Comparison of ENCODE assay signal across 8 cellular contexts in genomic region chr20:3811421-3812258, GRCh38. TPM values are rescaled to one million over a fixed set of nuclear protein-coding genes. Genes with fewer than 3 reads are reported as not detected.
DNase-seq lines count a peak whose midpoint lies in the region; ATAC-seq and TF ChIP-seq lines count a peak whose summit lies in the region.

No MANE protein-coding gene starts in this region.

- peak; percentile 35 for TF ChIP-seq EP300 in gastroesophageal sphincter (IDR thresholded peaks at IDR 0.05)

- H3K36me3 ChIP-seq in CD8-positive, alpha-beta T cell (ENCODE audit: insufficient read depth, low read length), result no peaks in the 10 kb centered on the region
- H3K36me3 ChIP-seq in gastroesophageal sphincter, result no peaks in the 10 kb centered on the region
- no peaks in the 10 kb centered on the region for H3K36me3 ChIP-seq in trophoblast cell (ENCODE audit: control insufficient read depth in 1 of 2, insufficient read depth in 2 of 2, low read length in 2 of 2)
- no peaks in the 10 kb centered on the region for H3K36me3 ChIP-seq in thoracic aorta

- no peak overlapping the region for H3K18ac ChIP-seq in trophoblast cell (ENCODE audit: low read length)

- peaks cover 85% of the 10 kb centered on the region for H3K4me1 ChIP-seq in CD8-positive, alpha-beta T cell (ENCODE audit: insufficient read depth, low read length)
- H3K4me1 ChIP-seq in gastroesophageal sphincter (peaks cover 8 to 67% (median 33%) of the 10 kb centered on the region in 3 donors), trophoblast cell (ENCODE audit: control insufficient read depth in 1 of 2, insufficient read depth in 2 of 2, low read length in 2 of 2) (peaks cover 21 to 23% of the 10 kb centered on the region in 2 experiments), thoracic aorta (ENCODE audit: control insufficient read depth in 1 of 2, low read depth in 2 of 2) (peaks cover 26 to 64% of the 10 kb centered on the region in 2 donors)

- H4K12ac ChIP-seq in trophoblast cell (ENCODE audit: low read depth, low read length), result no peak overlapping the region

- peak overlapping the region; percentile 13 for H3K4me2 ChIP-seq in trophoblast cell (ENCODE audit: low read length)

- H3K27ac Mint-ChIP-seq in CD8-positive, alpha-beta T cell, result peak overlapping the region; percentile 99
- peak overlapping the region; percentile 99 for H3K27ac Mint-ChIP-seq in activated naive CD4-positive, alpha-beta T cell treated with anti-CD3 and anti-CD28 coated beads, Interleukin-2, amount 50 U/mL, for 24 hours

- H3K4me1 Mint-ChIP-seq in CD8-positive, alpha-beta T cell (ENCODE audit: low read depth), result peaks cover 73% of the 10 kb centered on the region
- H3K4me1 Mint-ChIP-seq in activated naive CD4-positive, alpha-beta T cell treated with anti-CD3 and anti-CD28 coated beads, Interleukin-2, amount 50 U/mL, for 24 hours, result peaks cover 78% of the 10 kb centered on the region

- H3K23ac ChIP-seq in trophoblast cell (ENCODE audit: low read length), result no peak overlapping the region

- H3K4me3 ChIP-seq in CD8-positive, alpha-beta T cell (ENCODE audit: low read depth, low read length), result peak overlapping the region; percentile 72
- H3K4me3 ChIP-seq in gastroesophageal sphincter (peak overlapping the region; percentile 38 to 50), trophoblast cell (ENCODE audit: low read depth, low read length) (no peak overlapping the region), thoracic aorta (peak overlapping the region; percentile 67)

- peak overlapping the region; percentile 10 for H3K14ac ChIP-seq in trophoblast cell (ENCODE audit: low read length)

- no peak overlapping the region for H3K4ac ChIP-seq in trophoblast cell (ENCODE audit: low read depth, low read length)

- no peak overlapping the region for H2BK12ac ChIP-seq in trophoblast cell (ENCODE audit: low read length)

- 1 to 6% methylated on average over 2 to 12 of the region's 20 CpGs for WGBS in gastroesophageal sphincter (ENCODE audit: low coverage in 1 of 2), 2 donors
- WGBS in trophoblast cell (ENCODE audit: extremely low coverage, insufficient coverage, insufficient read length), result no CpG with 5 or more reads among the region's 20 CpGs

- TF ChIP-seq POLR2A in gastroesophageal sphincter (IDR thresholded peaks at IDR 0.05), result peak; percentile 68 to 70

- no peaks in the 10 kb centered on the region for H3K9me3 Mint-ChIP-seq in CD8-positive, alpha-beta T cell
- no peaks in the 10 kb centered on the region for H3K9me3 Mint-ChIP-seq in activated naive CD4-positive, alpha-beta T cell treated with anti-CD3 and anti-CD28 coated beads, Interleukin-2, amount 50 U/mL, for 24 hours

- no peak overlapping the region for H2AK5ac ChIP-seq in trophoblast cell (ENCODE audit: low read length)

- no peaks in the 10 kb centered on the region for H3K27me3 Mint-ChIP-seq in CD8-positive, alpha-beta T cell (ENCODE audit: low read depth)
- no peaks in the 10 kb centered on the region for H3K27me3 Mint-ChIP-seq in activated naive CD4-positive, alpha-beta T cell treated with anti-CD3 and anti-CD28 coated beads, Interleukin-2, amount 50 U/mL, for 24 hours

- H3K27me3 ChIP-seq in CD8-positive, alpha-beta T cell (ENCODE audit: insufficient read depth, low read length), result no peaks in the 10 kb centered on the region
- no peaks in the 10 kb centered on the region for H3K27me3 ChIP-seq in gastroesophageal sphincter
- no peaks in the 10 kb centered on the region for H3K27me3 ChIP-seq in trophoblast cell (ENCODE audit: insufficient read depth, low read length)
- no peaks in the 10 kb centered on the region for H3K27me3 ChIP-seq in thoracic aorta (replicated peaks; ENCODE audit: insufficient read depth)

- intact Hi-C loops in CD8-positive, alpha-beta T cell (cut with DNase I, micrococcal nuclease), result loop anchor here (1.0 to 2.0 kb wide), 4 partner anchors 9 to 77 kb away; partner anchors contain the start of genes AP5S1 (in 2 of the 2), CDC25B (in 2 of the 2) and PANK2 (in 1 of the 2)

- peak overlapping the region; percentile 79 for H3K27ac ChIP-seq in CD8-positive, alpha-beta T cell (ENCODE audit: low read depth, low read length)
- peak overlapping the region; percentile 86 to 96 (median 92) for H3K27ac ChIP-seq in gastroesophageal sphincter
- peak overlapping the region; percentile 40 for H3K27ac ChIP-seq in trophoblast cell (ENCODE audit: low read depth, low read length)
- H3K27ac ChIP-seq in thoracic aorta, result peak overlapping the region; percentile 84 to 94

- peak overlapping the region; percentile 33 for H4K91ac ChIP-seq in trophoblast cell (ENCODE audit: low read depth, low read length)

- H3K4me3 Mint-ChIP-seq in CD8-positive, alpha-beta T cell, result peak overlapping the region; percentile 85
- peak overlapping the region; percentile 90 for H3K4me3 Mint-ChIP-seq in activated naive CD4-positive, alpha-beta T cell treated with anti-CD3 and anti-CD28 coated beads, Interleukin-2, amount 50 U/mL, for 24 hours

- H2BK5ac ChIP-seq in trophoblast cell (ENCODE audit: low read depth, low read length, poor library complexity), result no peak overlapping the region

- POLR2A ChIA-PET in CD8-positive, alpha-beta T cell (lab: Charles Lee), result interaction anchor here (0.8 to 6.6 kb wide), 8 partner anchors 9 to 389 kb away, joined by 3 to 52 read pairs (median 6); partner anchors contain the start of genes AP5S1, CDC25B, CENPB and SPEF1

- H3K36me3 Mint-ChIP-seq in CD8-positive, alpha-beta T cell, result peaks cover 8% of the 10 kb centered on the region
- peaks cover 3% of the 10 kb centered on the region for H3K36me3 Mint-ChIP-seq in activated naive CD4-positive, alpha-beta T cell treated with anti-CD3 and anti-CD28 coated beads, Interleukin-2, amount 50 U/mL, for 24 hours

- TF ChIP-seq CTCF in CD8-positive, alpha-beta T cell (IDR thresholded peaks at IDR 0.05), result no peak
- TF ChIP-seq CTCF in gastroesophageal sphincter (IDR thresholded peaks at IDR 0.05) (peak in 1 of 4 experiments; percentile 1), thoracic aorta (IDR thresholded peaks at IDR 0.05) (no peak)

- no peaks in the 10 kb centered on the region for H3K9me3 ChIP-seq in CD8-positive, alpha-beta T cell (ENCODE audit: low read length)
- no peaks in the 10 kb centered on the region for H3K9me3 ChIP-seq in gastroesophageal sphincter
- no peaks in the 10 kb centered on the region for H3K9me3 ChIP-seq in trophoblast cell (ENCODE audit: insufficient read depth, low read depth, low read length)
- H3K9me3 ChIP-seq in thoracic aorta, result no peaks in the 10 kb centered on the region

- peak; percentile 79 to 98 (median 94) for DNase-seq in CD8-positive, alpha-beta T cell
- DNase-seq in LHCN-M2 (ENCODE audit: low read depth) (peak; percentile 99), trophoblast cell (peak; percentile 87 to 93), thoracic aorta (ENCODE audit: low spot score) (peak; percentile 92)

- CTCF ChIA-PET in CD8-positive, alpha-beta T cell (lab: Charles Lee), result interaction anchor here (1.0 to 12.5 kb wide), 6 partner anchors 8 to 45 kb away, joined by 3 to 195 read pairs (median 10); partner anchors contain the start of genes AP5S1, CDC25B, CENPB and SPEF1

- peaks cover 2% of the 10 kb centered on the region for H3K79me2 ChIP-seq in trophoblast cell (ENCODE audit: control insufficient read depth, insufficient read depth, low read length, poor library complexity)

- peak overlapping the region; percentile 39 for H4K8ac ChIP-seq in trophoblast cell (ENCODE audit: low read depth, low read length)

- H2BK120ac ChIP-seq in trophoblast cell (ENCODE audit: insufficient read depth, low read length, poor library complexity), result peak overlapping the region; percentile 19

- H3K9ac ChIP-seq in trophoblast cell (ENCODE audit: low read length), result no peak overlapping the region

- ATAC-seq in CD8-positive, alpha-beta T cell, result peak; percentile 90
- ATAC-seq in SK-N-SH treated with all-trans-retinoic acid at 6 μM for 48 hours (peak; percentile 65), gastroesophageal sphincter (peak; percentile 92), thoracic aorta (ENCODE audit: insufficient number of reproducible peaks, low FRiP score, low read depth) (peak; percentile 81), GM18520 (IDR thresholded peaks at IDR 0.05; ENCODE audit: unreplicated experiment) (no peak)

- peaks cover 9% of the 10 kb centered on the region for H3K79me1 ChIP-seq in trophoblast cell (ENCODE audit: low read length)

- no peak overlapping the region for H2AFZ ChIP-seq in trophoblast cell (ENCODE audit: insufficient read depth, low read length, poor library complexity)

TF ChIP-seq in SK-N-SH treated with all-trans-retinoic acid at 6 μM for 48 hours, 23 proteins besides CTCF, POLR2A, EP300 and RAD21 (continues in another document):
- TF ChIP-seq TCF4 (CRISPR knock-in tag; IDR thresholded peaks at IDR 0.05; ENCODE audit: borderline replicate concordance), result peak; percentile 82; the same call in 1 of the 2 replicates

RNA-seq across cellular contexts. Expression of gene AP5S1, which starts 8.7 kb away (rescaled TPM):
- total RNA-seq in CD8-positive, alpha-beta T cell, result 1 to 10 TPM; 5.2 to 6.3 TPM
- total RNA-seq in LHCN-M2 (2014; rRNA removed) (25.5 and 30.5 TPM in 2 replicates), gastroesophageal sphincter (10 to 100 TPM; 10.4 to 12.1 (median 11.0) TPM), thoracic aorta (10 to 100 TPM; 12.3 to 18.0 TPM)
- polyA plus RNA-seq in LHCN-M2 (2012), result 21.4 TPM
- 4.4 and 4.5 TPM in 2 replicates for polyA plus RNA-seq in trophoblast cell (2013)

RNA-seq across cellular contexts. Expression of gene CDC25B, which starts 15.5 kb away (rescaled TPM):
- 100 to 1,000 TPM; 135 to 140 TPM for total RNA-seq in CD8-positive, alpha-beta T cell
- total RNA-seq in LHCN-M2 (2014; rRNA removed), result 80.0 and 100 TPM in 2 replicates
- 66.9 TPM for polyA plus RNA-seq in LHCN-M2 (2012)
- 10 to 100 TPM; 14.5 to 39.7 (median 38.4) TPM for total RNA-seq in gastroesophageal sphincter
- polyA plus RNA-seq in trophoblast cell (2013), result 25.2 and 26.6 TPM in 2 replicates
- total RNA-seq in thoracic aorta, result 10 to 100 TPM; 28.4 to 41.8 TPM

RNA-seq across cellular contexts. Expression of gene CENPB, which starts 25.1 kb away (rescaled TPM):
- total RNA-seq in CD8-positive, alpha-beta T cell, result 10 to 100 TPM; 23.2 to 24.1 TPM
- total RNA-seq in LHCN-M2 (2014; rRNA removed) (163 and 173 TPM in 2 replicates), gastroesophageal sphincter (100 to 1,000 TPM; 134 to 200 (median 139) TPM), thoracic aorta (100 to 1,000 TPM in 1 of 2 donors, 10 to 100 TPM in 1; 97.2 to 114 TPM)
- polyA plus RNA-seq in LHCN-M2 (2012), result 105 TPM
- polyA plus RNA-seq in trophoblast cell (2013), result 23.2 and 23.8 TPM in 2 replicates

RNA-seq across cellular contexts. Expression of gene SPEF1, which starts 30.4 kb away (rescaled TPM):
- total RNA-seq in CD8-positive, alpha-beta T cell, result under 1 TPM in 1 of 2 experiments, not detected in 1; 0.16 TPM
- total RNA-seq in LHCN-M2 (2014; rRNA removed), result 0.46 and 0.71 TPM in 2 replicates
- 0.19 TPM for polyA plus RNA-seq in LHCN-M2 (2012)
- total RNA-seq in gastroesophageal sphincter, result not detected
- polyA plus RNA-seq in trophoblast cell (2013), result 0.04 and 0.11 TPM in 2 replicates
- under 1 TPM in 1 of 2 donors, not detected in 1; 0.27 TPM for total RNA-seq in thoracic aorta

RNA-seq across cellular contexts. Expression of gene MAVS, which starts 35.0 kb away (rescaled TPM):
- total RNA-seq in CD8-positive, alpha-beta T cell, result 10 to 100 TPM in 1 of 2 experiments, 1 to 10 TPM in 1; 10.0 to 10.5 TPM
- total RNA-seq in LHCN-M2 (2014; rRNA removed) (24.3 and 25.0 TPM in 2 replicates), gastroesophageal sphincter (10 to 100 TPM; 28.5 to 50.0 (median 40.1) TPM), thoracic aorta (10 to 100 TPM; 35.2 to 42.1 TPM)
- polyA plus RNA-seq in LHCN-M2 (2012), result 20.7 TPM
- polyA plus RNA-seq in trophoblast cell (2013), result 17.5 and 17.6 TPM in 2 replicates

Comparison
In these comparisons a context has a peak if more than half of its experiments do, and no peak if none do; other contexts are left out.
1. H3K27ac ChIP-seq: peak in every context shown above with its lines; median percentile 92 in gastroesophageal sphincter; 89 in thoracic aorta; 79 in CD8-positive, alpha-beta T cell; 40 in trophoblast cell.